ENCODE assay signal across 1 cellular context in the genomic region with DNA sequence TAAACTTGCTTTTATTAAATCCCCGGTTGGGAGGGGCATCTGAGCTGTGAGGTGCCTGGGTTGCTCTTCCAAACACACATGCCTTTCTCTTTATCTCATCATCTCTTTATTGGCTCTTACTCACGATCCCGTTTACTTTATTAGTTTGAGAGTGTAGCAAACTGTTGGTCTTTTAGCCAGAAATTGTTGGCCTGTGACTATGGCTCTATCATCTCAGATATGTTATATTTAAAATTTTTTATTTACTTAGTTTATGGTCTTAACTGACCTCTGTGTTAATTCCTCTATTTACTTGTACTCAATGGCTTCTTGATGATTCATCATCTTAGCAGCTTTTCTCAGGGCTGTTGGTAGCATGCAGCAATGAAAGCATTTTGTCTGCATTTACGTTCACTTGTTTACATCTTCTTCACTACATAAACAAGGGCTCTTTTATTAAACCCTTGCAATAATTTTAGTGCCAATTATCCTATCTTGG.
TF ChIP-seq lines count a peak whose summit lies in the region.

No MANE protein-coding gene starts in this region.

TF ChIP-seq in IMR-90, 13 proteins besides CTCF, POLR2A, EP300 and RAD21:
- TF ChIP-seq SMC3 (IDR thresholded peaks at IDR 0.05; ENCODE audit: low read depth, low read length), result no peak
- TF ChIP-seq, protein P1, sequence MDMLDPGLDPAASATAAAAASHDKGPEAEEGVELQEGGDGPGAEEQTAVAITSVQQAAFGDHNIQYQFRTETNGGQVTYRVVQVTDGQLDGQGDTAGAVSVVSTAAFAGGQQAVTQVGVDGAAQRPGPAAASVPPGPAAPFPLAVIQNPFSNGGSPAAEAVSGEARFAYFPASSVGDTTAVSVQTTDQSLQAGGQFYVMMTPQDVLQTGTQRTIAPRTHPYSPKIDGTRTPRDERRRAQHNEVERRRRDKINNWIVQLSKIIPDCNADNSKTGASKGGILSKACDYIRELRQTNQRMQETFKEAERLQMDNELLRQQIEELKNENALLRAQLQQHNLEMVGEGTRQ (IDR thresholded peaks at IDR 0.05; ENCODE audit: low read depth, low read length), result no peak
- TF ChIP-seq MXI1 (IDR thresholded peaks at IDR 0.05; ENCODE audit: borderline replicate concordance, low read depth, low read length), result no peak
- peak; percentile 67; the same call in 1 of the 2 replicates for TF ChIP-seq MAZ (IDR thresholded peaks at IDR 0.05; ENCODE audit: borderline replicate concordance, low read depth, low read length)
- no peak for TF ChIP-seq RCOR1 (IDR thresholded peaks at IDR 0.05; ENCODE audit: insufficient replicate concordance, low read length)
- TF ChIP-seq FOS (IDR thresholded peaks at IDR 0.05; ENCODE audit: low read depth, low read length), result peak; percentile 72
- no peak for TF ChIP-seq NFE2L2 (IDR thresholded peaks at IDR 0.05; ENCODE audit: low read depth, low read length)
- TF ChIP-seq RFX5 (IDR thresholded peaks at IDR 0.05; ENCODE audit: low read depth, low read length), result no peak
- no peak for TF ChIP-seq CEBPB (IDR thresholded peaks at IDR 0.05; ENCODE audit: low read depth, low read length)
- peak; percentile 26; the same call in 1 of the 2 replicates for TF ChIP-seq BHLHE40 (IDR thresholded peaks at IDR 0.05; ENCODE audit: low read depth, low read length)
- no peak for TF ChIP-seq MAFK (IDR thresholded peaks at IDR 0.05; ENCODE audit: low read depth, low read length)
- no peak for TF ChIP-seq CHD1 (IDR thresholded peaks at IDR 0.05; ENCODE audit: low read depth, low read length)
- TF ChIP-seq, protein P2, sequence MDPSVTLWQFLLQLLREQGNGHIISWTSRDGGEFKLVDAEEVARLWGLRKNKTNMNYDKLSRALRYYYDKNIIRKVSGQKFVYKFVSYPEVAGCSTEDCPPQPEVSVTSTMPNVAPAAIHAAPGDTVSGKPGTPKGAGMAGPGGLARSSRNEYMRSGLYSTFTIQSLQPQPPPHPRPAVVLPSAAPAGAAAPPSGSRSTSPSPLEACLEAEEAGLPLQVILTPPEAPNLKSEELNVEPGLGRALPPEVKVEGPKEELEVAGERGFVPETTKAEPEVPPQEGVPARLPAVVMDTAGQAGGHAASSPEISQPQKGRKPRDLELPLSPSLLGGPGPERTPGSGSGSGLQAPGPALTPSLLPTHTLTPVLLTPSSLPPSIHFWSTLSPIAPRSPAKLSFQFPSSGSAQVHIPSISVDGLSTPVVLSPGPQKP (IDR thresholded peaks at IDR 0.05; ENCODE audit: borderline replicate concordance, low read depth, low read length), result no peak
